Comparison of ENCODE assay signal across 2 cellular contexts in the genomic region with DNA sequence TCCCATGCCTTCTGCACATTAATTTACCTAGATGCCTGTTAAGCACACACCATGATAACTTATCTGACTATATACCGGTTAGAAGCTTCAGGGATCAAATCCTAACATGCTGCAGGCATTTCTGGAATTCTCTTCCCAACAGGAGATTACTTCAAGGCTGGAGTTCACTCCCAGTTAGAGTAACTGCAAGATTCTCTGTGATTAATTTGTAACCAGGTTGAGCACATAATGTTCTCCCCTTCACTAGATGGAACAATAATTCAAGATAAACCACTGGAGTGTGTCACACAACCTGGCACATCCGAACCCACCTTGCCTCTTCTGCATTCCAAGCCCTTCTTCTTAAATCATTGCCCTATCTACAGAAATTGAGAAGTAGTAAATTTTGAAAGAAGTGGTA.
TF ChIP-seq lines count a peak whose summit lies in the region.

No MANE protein-coding gene starts in this region.

TF ChIP-seq in GM23338, 12 proteins besides CTCF, POLR2A, EP300 and RAD21:
- TF ChIP-seq EZH2phosphoT487 (IDR thresholded peaks at IDR 0.05; ENCODE audit: unreplicated experiment) (no peak), STAT1 (IDR thresholded peaks at IDR 0.05; ENCODE audit: unreplicated experiment) (no peak), ETS1 (IDR thresholded peaks at IDR 0.05) (no peak), POLR2AphosphoS5 (IDR thresholded peaks at IDR 0.05; ENCODE audit: low read depth) (no peak), ZNF462 (CRISPR knock-in tag; IDR thresholded peaks at IDR 0.05) (no peak), EZH2 (IDR thresholded peaks at IDR 0.05; ENCODE audit: low read depth, unreplicated experiment) (no peak), ZNF331 (CRISPR knock-in tag; IDR thresholded peaks at IDR 0.05; ENCODE audit: low read depth) (no peak), ZNF114 (CRISPR knock-in tag; IDR thresholded peaks at IDR 0.05) (no peak), JUNB (IDR thresholded peaks at IDR 0.05; ENCODE audit: unreplicated experiment) (no peak)

TF ChIP-seq in H1, 55 proteins besides CTCF, POLR2A, EP300 and RAD21:
- TF ChIP-seq CTBP2 (IDR thresholded peaks at IDR 0.05; ENCODE audit: borderline replicate concordance, insufficient read depth, insufficient read length, low read length) (no peak), RNF2 (IDR thresholded peaks at IDR 0.05; ENCODE audit: borderline replicate concordance, low read depth, low read length, missing control alignments, poor library complexity, severe bottlenecking) (no peak), TEAD4 (IDR thresholded peaks at IDR 0.05; ENCODE audit: low read depth, low read length) (peak; percentile 86), GTF2F1 (IDR thresholded peaks at IDR 0.05; ENCODE audit: borderline replicate concordance, low read depth, low read length) (no peak), SRF (IDR thresholded peaks at IDR 0.05; ENCODE audit: low read depth, low read length) (no peak), JUN (IDR thresholded peaks at IDR 0.05; ENCODE audit: low read depth, low read length) (no peak)
